In genomic region chr19:43002948-43003347, GRCh38 we compare ENCODE assay signal across 19 cellular contexts. TPM values are rescaled to one million over a fixed set of nuclear protein-coding genes. Genes with fewer than 3 reads are reported as not detected.
"Had no signal": no experiment of that assay in that cellular context is flagged by ENCODE, and none has a peak within 500 bp of the region (broad histone marks: within the 10 kb centered on the region; RNA-seq: fewer than 3 reads in every experiment).

No MANE protein-coding gene starts in this region.

RNA-seq across cellular contexts. Expression of gene PSG11, which starts 23.3 kb away (rescaled TPM):
- total RNA-seq: kidney, left colon, left lung, liver, lower lobe of right lung, mammary epithelial cell, mucosa of gallbladder, natural killer cell, occipital lobe, osteocyte, posterior vena cava, psoas muscle, sigmoid colon, smooth muscle cell, temporal lobe, tibial nerve, ureter, uterus had no signal
- polyA plus RNA-seq: immature natural killer cell, liver, mammary epithelial cell, sigmoid colon, smooth muscle cell had no signal
